In genomic region chr4:88159137-88159725, GRCh38 we compare ENCODE assay signal across 8 cellular contexts. TPM values are rescaled to one million over a fixed set of nuclear protein-coding genes. Genes with fewer than 3 reads are reported as not detected.
DNase-seq lines count a peak whose midpoint lies in the region; ATAC-seq and TF ChIP-seq lines count a peak whose summit lies in the region.

No MANE protein-coding gene starts in this region.

- in situ Hi-C loops in brain microvascular endothelial cell (cut with HindIII; ENCODE audit: low pct_ligation_motif_present, low sequenced_read_pairs): no loop called here

- peak; percentile 45 for ATAC-seq in GM19023 (IDR thresholded peaks at IDR 0.05; ENCODE audit: unreplicated experiment)
- peak; percentile 64 for ATAC-seq in left lung
- no peak for ATAC-seq in GM18868 (IDR thresholded peaks at IDR 0.05; ENCODE audit: unreplicated experiment)

- no peaks in the 10 kb centered on the region for H3K36me3 ChIP-seq in A673 (ENCODE audit: insufficient read depth, low read length, poor library complexity, severe bottlenecking)
- no peaks in the 10 kb centered on the region for H3K36me3 ChIP-seq in HUES64 (ENCODE audit: insufficient read depth, low read length)
- H3K36me3 ChIP-seq in brain microvascular endothelial cell (replicated peaks): no peaks in the 10 kb centered on the region
- no peaks in the 10 kb centered on the region for H3K36me3 ChIP-seq in left lung
- no peaks in the 10 kb centered on the region for H3K36me3 ChIP-seq in tibial artery

- peak overlapping the region; percentile 46 for H3K4me3 ChIP-seq in A673 (ENCODE audit: low read depth, low read length, poor library complexity, severe bottlenecking)
- H3K4me3 ChIP-seq in HUES64 (ENCODE audit: low read length): peak overlapping the region; percentile 62
- peak overlapping the region; percentile 65 for H3K4me3 ChIP-seq in brain microvascular endothelial cell (ENCODE audit: low read depth, low read length)
- H3K4me3 ChIP-seq in left lung: peak overlapping the region; percentile 42 to 55
- H3K4me3 ChIP-seq in tibial artery: peak overlapping the region; percentile 54 to 63

- no peak overlapping the region for H3K27ac ChIP-seq in A673 (ENCODE audit: low read depth, low read length, poor library complexity, severe bottlenecking)
- H3K27ac ChIP-seq in HUES64 (ENCODE audit: low read depth, low read length): peak overlapping the region; percentile 70; the same call in 1 of the 2 replicates
- H3K27ac ChIP-seq in brain microvascular endothelial cell: no peak overlapping the region
- H3K27ac ChIP-seq in left lung: peak overlapping the region in 1 of 2 donors; percentile 18
- H3K27ac ChIP-seq in tibial artery: no peak overlapping the region

- TF ChIP-seq CTCF in A673 (conservative IDR thresholded peaks at IDR 0.05; ENCODE audit: low read depth, low read length) (no peak), brain microvascular endothelial cell (IDR thresholded peaks at IDR 0.05; ENCODE audit: low read depth, low read length, missing control alignments) (no peak), left lung (IDR thresholded peaks at IDR 0.05) (no peak), tibial artery (IDR thresholded peaks at IDR 0.05) (no peak)

- DNase-seq in A673 (ENCODE audit: low spot score) (no peak), brain microvascular endothelial cell (no peak), left lung (peak; percentile 39 to 79), tibial artery (no peak), activated gamma-delta T cell (lab: John Stamatoyannopoulos, UW) (no peak)

- H3K27me3 ChIP-seq in A673 (replicated peaks; ENCODE audit: insufficient read depth, low read depth, low read length, poor library complexity) (no peaks in the 10 kb centered on the region), HUES64 (ENCODE audit: insufficient read depth, low read length) (peaks cover 26% of the 10 kb centered on the region), brain microvascular endothelial cell (replicated peaks) (no peaks in the 10 kb centered on the region), left lung (peaks cover 0 to 36% of the 10 kb centered on the region in 2 donors), tibial artery (no peaks in the 10 kb centered on the region)

- intact Hi-C loops in A673 (cut with micrococcal nuclease; ENCODE audit: unreplicated experiment): no loop called here
- intact Hi-C loops in left lung (cut with DNase I): no loop called here
- intact Hi-C loops in tibial artery (cut with DNase I; ENCODE audit: low total_unique reads): no loop called here

- POLR2A ChIA-PET in A673 (lab: Charles Lee; ENCODE audit: low non-redundant PET): no interaction called here

- CTCF ChIA-PET in A673 (lab: Charles Lee): no interaction called here

- H3K4me1 ChIP-seq in A673 (ENCODE audit: insufficient read depth, low read length, poor library complexity, severe bottlenecking) (no peaks in the 10 kb centered on the region), HUES64 (ENCODE audit: insufficient read depth, low read length) (peaks cover 29% of the 10 kb centered on the region), left lung (peaks cover 0 to 12% of the 10 kb centered on the region in 2 donors), tibial artery (peaks cover 0 to 10% (median 2%) of the 10 kb centered on the region in 4 donors)

- H3K9ac ChIP-seq in HUES64 (ENCODE audit: low read depth, low read length): peak overlapping the region; percentile 54

- no TSS peak for BruUV-seq in A673 (replicated peaks; lab: Mats Ljungman, UMichigan)

- 11% methylated on average over 19 of the region's 19 CpGs for WGBS in HUES64

- H3K9me3 ChIP-seq in A673 (ENCODE audit: low read depth, low read length, poor library complexity, severe bottlenecking) (no peaks in the 10 kb centered on the region), HUES64 (ENCODE audit: insufficient read depth, low read depth, low read length) (no peaks in the 10 kb centered on the region), left lung (peaks cover 0 to 3% of the 10 kb centered on the region in 2 donors), tibial artery (no peaks in the 10 kb centered on the region)

RNA-seq across cellular contexts. Expression of gene ABCG2, which starts 0.8 kb away (rescaled TPM):
- not detected in 2 replicates for total RNA-seq in A673 (2021)
- polyA plus RNA-seq in HUES64 (2013, experiment 1 of 2): 2.7 TPM
- polyA plus RNA-seq in HUES64 (2013, experiment 2 of 2): 2.5 TPM
- 1 to 10 TPM; 5.1 to 7.9 TPM for total RNA-seq in left lung

Comparison
In these comparisons a context has a peak if more than half of its experiments do, and no peak if none do; other contexts are left out.
1. DNase-seq: peak in left lung (2 of 2); none in A673 (single experiment), brain microvascular endothelial cell (single experiment), tibial artery (0 of 2) and activated gamma-delta T cell (single experiment).
2. Peak in every context shown above with its lines, with median percentiles within 50 percentile points of each other: H3K4me3 ChIP-seq.